Comparison of ENCODE assay signal across 21 cellular contexts in the genomic region with DNA sequence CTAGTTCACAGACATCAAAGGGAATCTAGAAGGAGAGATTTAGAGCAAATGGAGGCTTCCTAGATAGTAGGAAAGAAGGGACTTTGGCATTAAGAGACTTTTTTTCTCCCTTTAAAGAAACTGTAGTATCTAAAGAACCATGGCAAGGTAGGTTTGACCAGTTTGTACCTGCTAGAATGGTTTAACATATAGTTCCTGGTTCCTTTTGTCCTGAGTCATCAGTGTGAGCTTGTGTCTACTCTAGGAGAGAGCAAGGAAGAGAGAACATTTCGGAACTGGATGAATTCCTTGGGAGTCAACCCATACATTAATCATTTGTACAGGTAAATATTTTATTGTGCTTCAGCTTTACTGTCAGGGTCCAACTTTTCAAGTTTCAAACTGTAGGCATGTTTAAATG.
"Had no signal": no experiment of that assay in that cellular context is flagged by ENCODE, and none has a peak within 500 bp of the region (broad histone marks: within the 10 kb centered on the region; RNA-seq: fewer than 3 reads in every experiment).

No MANE protein-coding gene starts in this region.

- H3K4me3 ChIP-seq: esophagus squamous epithelium, left lung, pancreas, right lobe of liver, smooth muscle cell, thyroid gland, vagina had no signal

- H3K4me1 Mint-ChIP-seq: immature natural killer cell; naive thymus-derived CD8-positive, alpha-beta T cell; stimulated activated naive CD8-positive, alpha-beta T cell treated with anti-CD3 and anti-CD28 coated beads, Interleukin-15, amount 100 ng/mL, for 72 hours had no signal

- DNase-seq: cortex of kidney; esophagus squamous epithelium; hypothalamus; immature natural killer cell; islet precursor cell; left lung; mesendoderm; midbrain; naive thymus-derived CD8-positive, alpha-beta T cell; occipital lobe; pancreas; right lobe of liver; stimulated activated CD4-positive, alpha-beta T cell treated with anti-CD3 and anti-CD28 coated beads, Interleukin-12 subunit alpha, Interleukin-12 subunit beta, amount 100 ng/mL, for 4 hours; stimulated activated CD4-positive, alpha-beta T cell treated with anti-CD3 and anti-CD28 coated beads, Interleukin-1b, Interleukin-23, amount 100 ng/mL, for 48 hours; stimulated activated CD4-positive, alpha-beta T cell treated with anti-CD3 and anti-CD28 coated beads, Interleukin-4, amount 100 ng/mL, for 1 hour; stimulated activated CD8-positive, alpha-beta memory T cell treated with anti-CD3 and anti-CD28 coated beads, Interleukin-4, amount 100 ng/mL, for 48 hours; stimulated activated naive CD4-positive, alpha-beta T cell; stimulated activated naive CD8-positive, alpha-beta T cell treated with anti-CD3 and anti-CD28 coated beads, Interleukin-15, amount 100 ng/mL, for 72 hours; thyroid gland had no signal

- H3K36me3 Mint-ChIP-seq: immature natural killer cell had no signal

- ATAC-seq: left lung; naive thymus-derived CD8-positive, alpha-beta T cell; pancreas; right lobe of liver; stimulated activated naive CD8-positive, alpha-beta T cell treated with anti-CD3 and anti-CD28 coated beads, Interleukin-15, amount 100 ng/mL, for 72 hours had no signal

- H3K9me3 ChIP-seq: esophagus squamous epithelium, left lung, pancreas, right lobe of liver, thyroid gland, vagina had no signal

- H3K27me3 Mint-ChIP-seq: naive thymus-derived CD8-positive, alpha-beta T cell; stimulated activated naive CD8-positive, alpha-beta T cell treated with anti-CD3 and anti-CD28 coated beads, Interleukin-15, amount 100 ng/mL, for 72 hours had no signal

- H3K4me1 ChIP-seq: esophagus squamous epithelium, left lung, pancreas, right lobe of liver, thyroid gland, vagina had no signal

- H3K27ac ChIP-seq: left lung, pancreas, right lobe of liver, thyroid gland, vagina had no signal

- H3K27ac Mint-ChIP-seq: immature natural killer cell; naive thymus-derived CD8-positive, alpha-beta T cell; stimulated activated naive CD8-positive, alpha-beta T cell treated with anti-CD3 and anti-CD28 coated beads, Interleukin-15, amount 100 ng/mL, for 72 hours had no signal

- H3K27me3 ChIP-seq: esophagus squamous epithelium, left lung, pancreas, right lobe of liver, thyroid gland, vagina had no signal

- H3K9me3 Mint-ChIP-seq: immature natural killer cell; naive thymus-derived CD8-positive, alpha-beta T cell; stimulated activated naive CD8-positive, alpha-beta T cell treated with anti-CD3 and anti-CD28 coated beads, Interleukin-15, amount 100 ng/mL, for 72 hours had no signal

- H3K4me2 ChIP-seq: smooth muscle cell had no signal

- H3K4me3 Mint-ChIP-seq: immature natural killer cell; naive thymus-derived CD8-positive, alpha-beta T cell; stimulated activated naive CD8-positive, alpha-beta T cell treated with anti-CD3 and anti-CD28 coated beads, Interleukin-15, amount 100 ng/mL, for 72 hours had no signal

- H3K36me3 ChIP-seq: esophagus squamous epithelium, left lung, pancreas, right lobe of liver, thyroid gland, vagina had no signal
